In the genomic region with DNA sequence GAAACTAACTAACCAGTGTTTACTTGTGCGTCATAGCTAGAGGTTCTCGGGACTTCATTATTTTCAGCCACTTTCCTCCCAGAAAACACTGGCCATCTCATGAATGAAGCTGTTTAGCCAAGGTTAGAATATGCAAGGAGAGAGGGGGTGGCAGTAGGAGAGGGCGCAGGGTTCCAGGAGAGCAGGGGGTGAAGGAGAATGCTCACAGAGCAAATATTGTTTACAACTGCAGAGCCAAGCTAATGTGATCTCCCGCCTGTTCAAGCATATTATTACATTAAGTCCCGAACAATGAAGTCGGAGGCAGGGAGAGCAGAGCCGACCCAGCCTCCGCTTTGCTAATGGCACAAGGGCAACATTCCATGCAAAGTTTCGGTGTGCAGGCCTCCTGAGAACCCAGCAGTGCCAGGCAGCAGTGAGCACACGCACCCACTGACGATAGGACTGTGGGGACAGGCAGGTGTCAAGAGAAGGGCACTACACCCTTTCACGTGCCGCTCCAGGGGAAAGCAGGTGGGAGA, we compare ENCODE assay signal across 16 cellular contexts.
DNase-seq lines count a peak whose midpoint lies in the region; ATAC-seq and TF ChIP-seq lines count a peak whose summit lies in the region.
"Had no signal": no experiment of that assay in that cellular context is flagged by ENCODE, and none has a peak within 500 bp of the region (broad histone marks: within the 10 kb centered on the region; RNA-seq: fewer than 3 reads in every experiment).

No MANE protein-coding gene starts in this region.

- H3K27ac ChIP-seq in psoas muscle (peak overlapping the region; percentile 6), spleen (no peak overlapping the region)
- H3K27ac ChIP-seq: neutrophil had no signal

- DNase-seq in BE2C (peak; percentile 41), NCI-H2227 treated with DMSO at 0.1 percent for 48 hours (lab: John Stamatoyannopoulos, UW) (peak; percentile 51), left ventricle myocardium superior (no peak), psoas muscle (no peak), spleen (no peak), NCI-H524 treated with DMSO at 0.1 percent for 48 hours (lab: John Stamatoyannopoulos, UW) (no peak)
- no peak for DNase-seq in natural killer cell treated with Interleukin-12 subunit alpha and Interleukin-12 subunit beta and Interleukin-15 and Interleukin-18, amount 100 ng/mL, for 72 hours (ENCODE audit: low spot score)
- DNase-seq: activated CD4-positive, alpha-beta T cell treated with anti-CD3 and anti-CD28 coated beads for 36 hours; activated T-cell treated with anti-CD3 and anti-CD28 coated beads, Interleukin-2, amount 50 U/mL, for 1 hour; AML-193; KG1; NCI-H1694; stimulated activated CD4-positive, alpha-beta T cell treated with anti-CD3 and anti-CD28 coated beads, Interleukin-1b, Interleukin-23, amount 100 ng/mL, for 48 hours; T-cell had no signal

- H3K9me3 ChIP-seq in BE2C (no peaks in the 10 kb centered on the region), psoas muscle (no peaks in the 10 kb centered on the region), spleen (no peaks in the 10 kb centered on the region)
- H3K9me3 ChIP-seq: neutrophil had no signal

- H3K9me3 Mint-ChIP-seq in natural killer cell treated with Interleukin-12 subunit alpha and Interleukin-12 subunit beta and Interleukin-15 and Interleukin-18, amount 100 ng/mL, for 72 hours = no peaks in the 10 kb centered on the region
- H3K9me3 Mint-ChIP-seq: T-cell had no signal

- ATAC-seq in left ventricle myocardium superior (peak; percentile 26), psoas muscle (no peak), HG02678 (IDR thresholded peaks at IDR 0.05; ENCODE audit: unreplicated experiment) (no peak)
- ATAC-seq in natural killer cell treated with Interleukin-12 subunit alpha and Interleukin-12 subunit beta and Interleukin-15 and Interleukin-18, amount 100 ng/mL, for 72 hours = no peak
- ATAC-seq: activated CD4-positive, alpha-beta T cell treated with anti-CD3 and anti-CD28 coated beads for 36 hours; T-cell had no signal

- peaks cover 6 to 20% of the 10 kb centered on the region in 2 donors for H3K4me1 Mint-ChIP-seq in natural killer cell treated with Interleukin-12 subunit alpha and Interleukin-12 subunit beta and Interleukin-15 and Interleukin-18, amount 100 ng/mL, for 72 hours (ENCODE audit: low read depth in 2 of 2)
- H3K4me1 Mint-ChIP-seq: activated CD4-positive, alpha-beta T cell treated with anti-CD3 and anti-CD28 coated beads for 36 hours had no signal

- no peaks in the 10 kb centered on the region; the same call in 1 of the 2 replicates for H3K36me3 ChIP-seq in BE2C
- no peaks in the 10 kb centered on the region for H3K36me3 ChIP-seq in psoas muscle (ENCODE audit: insufficient read depth in 1 of 2, low read depth in 1 of 2)
- peaks cover 0 to 6% (median 0%) of the 10 kb centered on the region in 6 donors for H3K36me3 ChIP-seq in spleen
- H3K36me3 ChIP-seq: neutrophil had no signal

- no peak for TF ChIP-seq CTCF in BE2C (IDR thresholded peaks at IDR 0.05; ENCODE audit: low read depth, low read length)
- TF ChIP-seq CTCF in psoas muscle (IDR thresholded peaks at IDR 0.05) = no peak
- TF ChIP-seq CTCF in spleen (IDR thresholded peaks at IDR 0.05 in 8 of 11, conservative IDR thresholded peaks at IDR 0.05 in 3 of 11) = no peak

- no peak for TF ChIP-seq POLR2A in spleen (IDR thresholded peaks at IDR 0.05)

- H3K4me3 Mint-ChIP-seq in natural killer cell treated with Interleukin-12 subunit alpha and Interleukin-12 subunit beta and Interleukin-15 and Interleukin-18, amount 100 ng/mL, for 72 hours = no peak overlapping the region
- H3K4me3 Mint-ChIP-seq: activated CD4-positive, alpha-beta T cell treated with anti-CD3 and anti-CD28 coated beads for 36 hours; T-cell had no signal

- H3K27me3 ChIP-seq in BE2C (no peaks in the 10 kb centered on the region), psoas muscle (ENCODE audit: insufficient read depth in 3 of 3, low read length in 2 of 3) (no peaks in the 10 kb centered on the region), spleen (replicated peaks in 1 of 7) (no peaks in the 10 kb centered on the region)
- H3K27me3 ChIP-seq: neutrophil had no signal

- H3K27me3 Mint-ChIP-seq in natural killer cell treated with Interleukin-12 subunit alpha and Interleukin-12 subunit beta and Interleukin-15 and Interleukin-18, amount 100 ng/mL, for 72 hours = no peaks in the 10 kb centered on the region
- H3K27me3 Mint-ChIP-seq: activated CD4-positive, alpha-beta T cell treated with anti-CD3 and anti-CD28 coated beads for 36 hours; T-cell had no signal

- 45 to 55% (median 46%) methylated on average over 13 of the region's 13 CpGs for WGBS in psoas muscle, 3 donors
- WGBS in spleen, 5 donors = 89 to 94% (median 91%) methylated on average over 13 of the region's 13 CpGs

- intact Hi-C loops in left ventricle myocardium superior (cut with micrococcal nuclease) (no loop called here), psoas muscle (cut with DNase I) (no loop called here), spleen (cut with DNase I; ENCODE audit: low total_unique reads) (no loop called here)

- H3K27ac Mint-ChIP-seq in natural killer cell treated with Interleukin-12 subunit alpha and Interleukin-12 subunit beta and Interleukin-15 and Interleukin-18, amount 100 ng/mL, for 72 hours = no peak overlapping the region
- H3K27ac Mint-ChIP-seq: activated CD4-positive, alpha-beta T cell treated with anti-CD3 and anti-CD28 coated beads for 36 hours; T-cell had no signal

- H3K4me3 ChIP-seq in BE2C (ENCODE audit: low read depth, low read length) (no peak overlapping the region), psoas muscle (no peak overlapping the region), spleen (no peak overlapping the region)

- H3K36me3 Mint-ChIP-seq in natural killer cell treated with Interleukin-12 subunit alpha and Interleukin-12 subunit beta and Interleukin-15 and Interleukin-18, amount 100 ng/mL, for 72 hours = no peaks in the 10 kb centered on the region

- H3K4me1 ChIP-seq in BE2C (peaks cover 58% of the 10 kb centered on the region), psoas muscle (peaks cover 75% of the 10 kb centered on the region), spleen (peaks cover 29 to 100% (median 76%) of the 10 kb centered on the region in 6 donors)

Comparison
In these comparisons a context has a peak if more than half of its experiments do, and no peak if none do; other contexts are left out.
1. DNase-seq: peak in BE2C (single experiment) and NCI-H2227 treated with DMSO at 0.1 percent for 48 hours (single experiment); none in left ventricle myocardium superior (single experiment), psoas muscle (0 of 2), natural killer cell treated with Interleukin-12 subunit alpha and Interleukin-12 subunit beta and Interleukin-15 and Interleukin-18, amount 100 ng/mL, for 72 hours (single experiment), spleen (single experiment) and NCI-H524 treated with DMSO at 0.1 percent for 48 hours (single experiment).